In genomic region chr3:15332405-15333098, GRCh38 we compare ENCODE assay signal across 1 cellular context.
TF ChIP-seq lines count a peak whose summit lies in the region.

A gene with protein sequence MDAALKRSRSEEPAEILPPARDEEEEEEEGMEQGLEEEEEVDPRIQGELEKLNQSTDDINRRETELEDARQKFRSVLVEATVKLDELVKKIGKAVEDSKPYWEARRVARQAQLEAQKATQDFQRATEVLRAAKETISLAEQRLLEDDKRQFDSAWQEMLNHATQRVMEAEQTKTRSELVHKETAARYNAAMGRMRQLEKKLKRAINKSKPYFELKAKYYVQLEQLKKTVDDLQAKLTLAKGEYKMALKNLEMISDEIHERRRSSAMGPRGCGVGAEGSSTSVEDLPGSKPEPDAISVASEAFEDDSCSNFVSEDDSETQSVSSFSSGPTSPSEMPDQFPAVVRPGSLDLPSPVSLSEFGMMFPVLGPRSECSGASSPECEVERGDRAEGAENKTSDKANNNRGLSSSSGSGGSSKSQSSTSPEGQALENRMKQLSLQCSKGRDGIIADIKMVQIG (minus strand): TSS chr3:15332586. CDS start chr3:15332408, 178 bp downstream.

TF ChIP-seq in IMR-90, 13 proteins besides CTCF, POLR2A, EP300 and RAD21 (continued from another document):
- TF ChIP-seq RCOR1 (IDR thresholded peaks at IDR 0.05; ENCODE audit: insufficient replicate concordance, low read length), result no peak
- peak; percentile 58; the same call in 1 of the 2 replicates for TF ChIP-seq MAZ (IDR thresholded peaks at IDR 0.05; ENCODE audit: borderline replicate concordance, low read depth, low read length)
- TF ChIP-seq, protein P1, sequence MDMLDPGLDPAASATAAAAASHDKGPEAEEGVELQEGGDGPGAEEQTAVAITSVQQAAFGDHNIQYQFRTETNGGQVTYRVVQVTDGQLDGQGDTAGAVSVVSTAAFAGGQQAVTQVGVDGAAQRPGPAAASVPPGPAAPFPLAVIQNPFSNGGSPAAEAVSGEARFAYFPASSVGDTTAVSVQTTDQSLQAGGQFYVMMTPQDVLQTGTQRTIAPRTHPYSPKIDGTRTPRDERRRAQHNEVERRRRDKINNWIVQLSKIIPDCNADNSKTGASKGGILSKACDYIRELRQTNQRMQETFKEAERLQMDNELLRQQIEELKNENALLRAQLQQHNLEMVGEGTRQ (IDR thresholded peaks at IDR 0.05; ENCODE audit: low read depth, low read length), result no peak
- TF ChIP-seq FOS (IDR thresholded peaks at IDR 0.05; ENCODE audit: low read depth, low read length), result no peak
- no peak for TF ChIP-seq RFX5 (IDR thresholded peaks at IDR 0.05; ENCODE audit: low read depth, low read length)
- TF ChIP-seq BHLHE40 (IDR thresholded peaks at IDR 0.05; ENCODE audit: low read depth, low read length), result no peak
- TF ChIP-seq SMC3 (IDR thresholded peaks at IDR 0.05; ENCODE audit: low read depth, low read length), result peak; percentile 39; the same call in 1 of the 2 replicates
- TF ChIP-seq CHD1 (IDR thresholded peaks at IDR 0.05; ENCODE audit: low read depth, low read length), result no peak
- no peak for TF ChIP-seq ELK1 (IDR thresholded peaks at IDR 0.05; ENCODE audit: borderline replicate concordance, low read depth, low read length)
- TF ChIP-seq MAFK (IDR thresholded peaks at IDR 0.05; ENCODE audit: low read depth, low read length), result no peak
- TF ChIP-seq NFE2L2 (IDR thresholded peaks at IDR 0.05; ENCODE audit: low read depth, low read length), result no peak
- no peak for TF ChIP-seq CEBPB (IDR thresholded peaks at IDR 0.05; ENCODE audit: low read depth, low read length)
